1 cellular context compared by ENCODE assay signal in the genomic region with DNA sequence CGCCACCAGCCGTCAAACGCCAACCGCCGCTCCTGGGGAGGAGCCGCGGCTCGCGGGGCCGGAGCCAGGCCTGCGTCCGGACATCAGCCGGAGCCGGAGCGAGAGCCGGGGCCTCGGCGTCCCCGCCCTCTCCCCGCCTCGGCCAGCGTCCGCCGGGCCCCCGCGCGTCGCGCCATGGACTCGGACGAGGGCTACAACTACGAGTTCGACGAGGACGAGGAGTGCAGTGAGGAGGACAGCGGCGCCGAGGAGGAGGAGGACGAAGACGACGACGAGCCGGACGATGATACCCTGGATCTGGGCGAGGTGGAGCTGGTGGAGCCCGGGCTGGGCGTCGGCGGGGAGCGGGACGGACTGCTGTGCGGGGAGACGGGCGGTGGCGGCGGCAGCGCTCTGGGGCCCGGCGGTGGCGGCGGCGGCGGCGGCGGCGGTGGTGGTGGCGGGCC.
TF ChIP-seq lines count a peak whose summit lies in the region.

No MANE protein-coding gene starts in this region.

TF ChIP-seq in A549, 52 proteins besides CTCF, POLR2A, EP300 and RAD21 (continued from another document):
- TF ChIP-seq POLR2AphosphoS2 (conservative IDR thresholded peaks at IDR 0.05; ENCODE audit: low read length) (0 out of 2 replicates have a peak, but pooled peaks have one; percentile 22), FOSB (CRISPR knock-in tag; IDR thresholded peaks at IDR 0.05) (no peak), GATA3 (IDR thresholded peaks at IDR 0.05; ENCODE audit: borderline replicate concordance) (no peak), TP53 (CRISPR knock-in tag; IDR thresholded peaks at IDR 0.05) (0 out of 2 replicates have a peak, but pooled peaks have one; percentile 15)
